Comparison of ENCODE assay signal across 18 cellular contexts in the genomic region with DNA sequence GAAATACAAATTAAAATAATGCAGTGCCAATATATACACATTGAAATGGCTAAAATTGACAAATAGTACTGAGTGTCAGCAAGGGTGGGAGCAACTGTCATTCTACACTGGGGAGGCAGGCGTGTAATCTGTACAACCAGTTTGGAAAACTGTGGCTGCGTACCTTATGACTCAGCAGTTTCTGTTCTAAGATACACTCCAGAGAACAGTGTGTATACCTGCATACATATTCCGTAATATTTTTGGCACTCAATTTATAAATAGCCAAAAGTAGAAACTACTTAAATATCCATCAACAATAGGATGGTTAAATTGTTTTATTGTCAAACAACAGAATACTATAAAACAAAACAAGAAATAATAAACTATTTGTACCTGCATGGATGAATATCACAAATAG. TPM values are rescaled to one million over a fixed set of nuclear protein-coding genes. Genes with fewer than 3 reads are reported as not detected.
DNase-seq lines count a peak whose midpoint lies in the region; ATAC-seq and TF ChIP-seq lines count a peak whose summit lies in the region.
"Had no signal": no experiment of that assay in that cellular context is flagged by ENCODE, and none has a peak within 500 bp of the region (broad histone marks: within the 10 kb centered on the region; RNA-seq: fewer than 3 reads in every experiment).

No MANE protein-coding gene starts in this region.

- no peaks in the 10 kb centered on the region for H3K9me3 ChIP-seq in gastrocnemius medialis
- H3K9me3 ChIP-seq: MG63 had no signal

- H3K27ac ChIP-seq in gastrocnemius medialis = peak overlapping the region; percentile 35 to 82 (median 66)
- H3K27ac ChIP-seq: 22Rv1, GM23248, RWPE1 had no signal

- H3K27me3 ChIP-seq in gastrocnemius medialis = no peaks in the 10 kb centered on the region
- H3K27me3 ChIP-seq: MG63 had no signal

- H3K36me3 ChIP-seq in gastrocnemius medialis = no peaks in the 10 kb centered on the region

- intact Hi-C loops in gastrocnemius medialis (cut with DNase I; ENCODE audit: low total_unique reads) = no loop called here

- in situ Hi-C loops in gastrocnemius medialis (cut with MboI; ENCODE audit: low sequenced_read_pairs in 4 of 4) = no loop called here

- peaks cover 40 to 49% of the 10 kb centered on the region in 2 donors for H3K4me1 ChIP-seq in gastrocnemius medialis

- peak overlapping the region in 2 of 4 donors; percentile 1 to 14 for H3K4me3 ChIP-seq in gastrocnemius medialis
- H3K4me3 ChIP-seq: GM23248, MG63 had no signal

- no peak for TF ChIP-seq POLR2A in erythroblast (IDR thresholded peaks at IDR 0.05; ENCODE audit: low read length)
- TF ChIP-seq POLR2A in gastrocnemius medialis (IDR thresholded peaks at IDR 0.05) = no peak

- no peak for TF ChIP-seq CTCF in gastrocnemius medialis (IDR thresholded peaks at IDR 0.05 in 4 of 5, conservative IDR thresholded peaks at IDR 0.05 in 1 of 5)

- peak; percentile 12 for DNase-seq in NCI-H510A treated with DMSO at 0.1 percent for 48 hours (lab: John Stamatoyannopoulos, UW)
- no peak for DNase-seq in NCI-H510A (lab: John Stamatoyannopoulos, UW)
- DNase-seq in OCI-M1 (lab: John Stamatoyannopoulos, UW) = peak; percentile 64
- peak; percentile 17 to 27 for DNase-seq in erythroblast (lab: John Stamatoyannopoulos, UW)
- DNase-seq in gastrocnemius medialis = peak; percentile 49 to 68
- DNase-seq in SIG-M5 treated with dmso at 0.1 percent for 504 hours (lab: John Stamatoyannopoulos, UW; ENCODE audit: unreplicated experiment) = no peak
- no peak for DNase-seq in effector CD4-positive, alpha-beta T cell
- DNase-seq: C1 segment of cervical spinal cord, DMS 273 treated with DMSO at 0.1 percent for 48 hours, GM23248, KBM-7, MG63, NCI-H1105, NCI-H187, NCI-H2171 treated with DMSO at 0.1 percent for 48 hours had no signal

- ATAC-seq in gastrocnemius medialis (peak; percentile 96 to 97), HG03442 (IDR thresholded peaks at IDR 0.05; ENCODE audit: unreplicated experiment) (no peak)

RNA-seq across cellular contexts. Expression of a gene that starts 57.6 kb away (rescaled TPM):
- 10 to 100 TPM; 17.1 to 25.2 (median 21.0) TPM for total RNA-seq in gastrocnemius medialis

Comparison
In these comparisons a context has a peak if more than half of its experiments do, and no peak if none do; other contexts are left out.
1. DNase-seq: peak in NCI-H510A treated with DMSO at 0.1 percent for 48 hours (single experiment), OCI-M1 (single experiment), erythroblast (2 of 2) and gastrocnemius medialis (2 of 2); none in NCI-H510A (single experiment), SIG-M5 treated with dmso at 0.1 percent for 504 hours (single experiment) and effector CD4-positive, alpha-beta T cell (single experiment).